8 cellular contexts compared by ENCODE assay signal in the genomic region with DNA sequence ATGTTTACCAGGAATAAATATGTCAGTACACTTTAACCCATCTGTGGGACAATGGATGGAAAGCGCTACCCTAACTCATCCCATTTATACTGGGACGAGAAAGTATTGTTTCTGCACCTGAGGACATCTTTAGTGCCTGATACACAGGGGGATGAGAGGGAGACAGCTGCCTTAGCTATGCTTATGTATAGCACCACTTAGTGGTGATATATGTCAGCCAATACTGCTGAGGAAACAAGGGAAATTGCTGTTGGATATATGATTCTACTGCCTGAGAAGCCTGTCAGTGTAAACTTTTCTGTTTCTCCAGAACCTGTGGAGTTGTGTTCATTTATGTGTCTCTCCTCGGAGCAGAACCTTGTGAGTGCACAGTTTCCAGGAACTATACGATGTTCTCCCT. TPM values are rescaled to one million over a fixed set of nuclear protein-coding genes. Genes with fewer than 3 reads are reported as not detected.
DNase-seq lines count a peak whose midpoint lies in the region; ATAC-seq and TF ChIP-seq lines count a peak whose summit lies in the region.

No MANE protein-coding gene starts in this region.

- no peak overlapping the region for H3K23ac ChIP-seq in IMR-90 (ENCODE audit: low read depth, low read length)

- H3K18ac ChIP-seq in IMR-90 (ENCODE audit: low read depth, low read length): no peak overlapping the region

- H3K27ac ChIP-seq in IMR-90 (ENCODE audit: insufficient read depth, low read length) (no peak overlapping the region), neural progenitor cell (no peak overlapping the region)
- no peak overlapping the region for H3K27ac ChIP-seq in CD8-positive, alpha-beta memory T cell (ENCODE audit: low read depth, low read length)

- H3K9ac ChIP-seq in IMR-90 (ENCODE audit: low read depth, low read length) (no peak overlapping the region), neural progenitor cell (no peak overlapping the region)

- intact Hi-C loops in IMR-90 (cut with micrococcal nuclease): no loop called here

- H3K4me1 ChIP-seq in IMR-90 (ENCODE audit: control insufficient read depth, insufficient read depth, low read length) (no peaks in the 10 kb centered on the region), neural progenitor cell (no peaks in the 10 kb centered on the region)
- peaks cover 9% of the 10 kb centered on the region for H3K4me1 ChIP-seq in CD8-positive, alpha-beta memory T cell (ENCODE audit: insufficient read depth, low read length)

- no peak overlapping the region for H3K4ac ChIP-seq in IMR-90 (ENCODE audit: low read depth, low read length)

- no peaks in the 10 kb centered on the region for H3K79me2 ChIP-seq in neural progenitor cell (ENCODE audit: low read depth)

- POLR2A ChIA-PET in IMR-90 (lab: Charles Lee; ENCODE audit: unreplicated experiment): no interaction called here
- POLR2A ChIA-PET in CD8-positive, alpha-beta memory T cell (lab: Charles Lee): no interaction called here

- CTCF ChIA-PET in IMR-90 (lab: Yijun Ruan, JAX): interaction anchor here (1.0 to 2.9 kb wide), 2 partner anchors 399 to 414 kb away, joined by 3 to 14 read pairs; no protein-coding TSS in a partner anchor
- CTCF ChIA-PET in CD8-positive, alpha-beta memory T cell (lab: Charles Lee): no interaction called here

- 67% methylated on average over 1 of the region's 4 CpGs; no CpG with 5 or more reads in 1 of the 2 experiments for WGBS in IMR-90 (ENCODE audit: extremely low coverage in 2 of 2, insufficient read length in 1 of 2), 2 experiments

- H3K36me3 Mint-ChIP-seq in neural progenitor cell: no peaks in the 10 kb centered on the region
- H3K36me3 Mint-ChIP-seq in CD8-positive, alpha-beta memory T cell: no peaks in the 10 kb centered on the region

- dilution Hi-C loops in IMR-90 (cut with HindIII; ENCODE audit: low sequenced_read_pairs, unreplicated experiment): no loop called here

- ATAC-seq in IMR-90 (ENCODE audit: low read depth): peak; percentile 72; the same call in 1 of the 2 replicates
- no peak for ATAC-seq in HG03159 (IDR thresholded peaks at IDR 0.05; ENCODE audit: unreplicated experiment)

- no peak overlapping the region for H2BK20ac ChIP-seq in IMR-90 (ENCODE audit: low read depth, low read length)

- no TSS peak for BruUV-seq in IMR-90 (replicated peaks; lab: Mats Ljungman, UMichigan)

- 0 out of 2 replicates have a peak, but pooled peaks have one; percentile 29 for TF ChIP-seq CTCF in IMR-90 (conservative IDR thresholded peaks at IDR 0.05; ENCODE audit: low read depth, low read length)
- peak; percentile 58 for TF ChIP-seq CTCF in neural progenitor cell (IDR thresholded peaks at IDR 0.05)

- H3K9me3 Mint-ChIP-seq in neural progenitor cell: no peaks in the 10 kb centered on the region
- no peaks in the 10 kb centered on the region for H3K9me3 Mint-ChIP-seq in CD8-positive, alpha-beta memory T cell

- no peak overlapping the region for H2BK120ac ChIP-seq in IMR-90 (ENCODE audit: low read depth, low read length)

- H4K5ac ChIP-seq in IMR-90 (ENCODE audit: low read depth, low read length): no peak overlapping the region

- H4K91ac ChIP-seq in IMR-90 (ENCODE audit: insufficient read depth, low read depth, low read length): no peak overlapping the region

- H3K4me3 Mint-ChIP-seq in neural progenitor cell: no peak overlapping the region
- H3K4me3 Mint-ChIP-seq in CD8-positive, alpha-beta memory T cell: peak overlapping the region in 1 of 7 donors; percentile 38

- H3F3A ChIP-seq in neural progenitor cell (ENCODE audit: low read depth): no peaks in the 10 kb centered on the region

- no peak overlapping the region for H3K56ac ChIP-seq in IMR-90 (ENCODE audit: extremely low read depth, insufficient read depth, low read length)

- in situ Hi-C loops in IMR-90 (cut with MboI; ENCODE audit: low sequenced_read_pairs): no loop called here

- no peaks in the 10 kb centered on the region for H3K79me1 ChIP-seq in IMR-90 (ENCODE audit: low read depth in 1 of 2, low read length in 2 of 2)

- H3K4me3 ChIP-seq in IMR-90 (ENCODE audit: insufficient read depth, low read depth, low read length) (no peak overlapping the region), neural progenitor cell (no peak overlapping the region)
- H3K4me3 ChIP-seq in CD8-positive, alpha-beta memory T cell (ENCODE audit: low read length): no peak overlapping the region

- no peak overlapping the region for H2AK5ac ChIP-seq in IMR-90 (ENCODE audit: low read depth, low read length)

- no peak overlapping the region for H3K14ac ChIP-seq in IMR-90 (replicated peaks; ENCODE audit: low read depth, low read length)

- no peak overlapping the region for H2BK15ac ChIP-seq in IMR-90 (ENCODE audit: low read depth, low read length)

- no peak overlapping the region for H3K4me2 ChIP-seq in IMR-90 (ENCODE audit: low read depth, low read length)
- no peak overlapping the region for H3K4me2 ChIP-seq in neural progenitor cell

- no peak overlapping the region for H2AFZ ChIP-seq in IMR-90 (replicated peaks; ENCODE audit: low read length, poor library complexity)
- no peak overlapping the region for H2AFZ ChIP-seq in neural progenitor cell (replicated peaks)

- no peak for TF ChIP-seq POLR2A in IMR-90 (IDR thresholded peaks at IDR 0.05; ENCODE audit: low read depth, low read length)

- H4K8ac ChIP-seq in IMR-90 (ENCODE audit: low read depth in 2 of 2, low read length in 2 of 2): no peak overlapping the region

- H4K20me1 ChIP-seq in IMR-90 (ENCODE audit: insufficient read depth, low read length) (no peaks in the 10 kb centered on the region), neural progenitor cell (ENCODE audit: low read depth) (no peaks in the 10 kb centered on the region)

- DNase-seq in SIG-M5 treated with dmso at 0.1 percent for 504 hours (lab: John Stamatoyannopoulos, UW; ENCODE audit: unreplicated experiment): peak; percentile 34
- no peak for DNase-seq in SIG-M5 (lab: John Stamatoyannopoulos, UW)
- DNase-seq in IMR-90: peak; percentile 21
- peak; percentile 28 for DNase-seq in amniotic epithelial cell (ENCODE audit: low read depth)
- DNase-seq in neural progenitor cell (ENCODE audit: low spot score): peak; percentile 53
- DNase-seq in CD8-positive, alpha-beta memory T cell: no peak
- DNase-seq in glomerular visceral epithelial cell (ENCODE audit: extremely low spot score): no peak

- no peak overlapping the region for H2AK9ac ChIP-seq in IMR-90 (replicated peaks; ENCODE audit: low read depth, low read length, poor library complexity)

- H3K4me1 Mint-ChIP-seq in neural progenitor cell: no peaks in the 10 kb centered on the region
- peaks cover 7 to 15% (median 10%) of the 10 kb centered on the region in 3 donors for H3K4me1 Mint-ChIP-seq in CD8-positive, alpha-beta memory T cell

- no peaks in the 10 kb centered on the region for H3K9me3 ChIP-seq in IMR-90 (ENCODE audit: control insufficient read depth, insufficient read depth, low read length)
- no peaks in the 10 kb centered on the region for H3K9me3 ChIP-seq in neural progenitor cell (ENCODE audit: low read depth)
- no peaks in the 10 kb centered on the region for H3K9me3 ChIP-seq in CD8-positive, alpha-beta memory T cell (ENCODE audit: low read length)

- H3K9me1 ChIP-seq in IMR-90 (ENCODE audit: insufficient read depth, low read length): no peaks in the 10 kb centered on the region

- no peak overlapping the region for H3K27ac Mint-ChIP-seq in neural progenitor cell
- no peak overlapping the region for H3K27ac Mint-ChIP-seq in CD8-positive, alpha-beta memory T cell

- no peak overlapping the region for H2BK5ac ChIP-seq in IMR-90 (ENCODE audit: low read depth, low read length, poor library complexity, severe bottlenecking)

- H3K36me3 ChIP-seq in IMR-90 (ENCODE audit: control insufficient read depth, insufficient read depth, low read length): no peaks in the 10 kb centered on the region
- H3K36me3 ChIP-seq in neural progenitor cell: no peaks in the 10 kb centered on the region
- no peaks in the 10 kb centered on the region for H3K36me3 ChIP-seq in CD8-positive, alpha-beta memory T cell (ENCODE audit: insufficient read depth, low read length)

- peaks cover 15% of the 10 kb centered on the region for H3K27me3 ChIP-seq in IMR-90 (ENCODE audit: control insufficient read depth, insufficient read depth, low read length)
- no peaks in the 10 kb centered on the region for H3K27me3 ChIP-seq in neural progenitor cell
- H3K27me3 ChIP-seq in CD8-positive, alpha-beta memory T cell (ENCODE audit: insufficient read depth, low read length, poor library complexity, severe bottlenecking): no peaks in the 10 kb centered on the region

- TF ChIP-seq RAD21 in IMR-90 (IDR thresholded peaks at IDR 0.05; ENCODE audit: low read length): no peak; the same call in 1 of the 2 replicates

- H3K27me3 Mint-ChIP-seq in neural progenitor cell (ENCODE audit: insufficient read depth, low read depth): peaks cover 4% of the 10 kb centered on the region
- peaks cover 0 to 18% of the 10 kb centered on the region in 2 donors for H3K27me3 Mint-ChIP-seq in CD8-positive, alpha-beta memory T cell

TF ChIP-seq in IMR-90, 13 proteins besides CTCF, POLR2A, EP300 and RAD21:
- peak; percentile 32; the same call in 1 of the 2 replicates for TF ChIP-seq SMC3 (IDR thresholded peaks at IDR 0.05; ENCODE audit: low read depth, low read length)
- TF ChIP-seq RFX5 (IDR thresholded peaks at IDR 0.05; ENCODE audit: low read depth, low read length): no peak
TF ChIP-seq in IMR-90: peak in this region for 1.

RNA-seq across cellular contexts. Expression of gene CEP295, which starts 13.3 kb away (rescaled TPM):
- total RNA-seq in IMR-90 (2012; rRNA removed) (26.1 and 26.3 TPM in 2 replicates), neural progenitor cell (ENCODE audit: low replicate concordance) (42.5 and 89.2 TPM in 2 replicates)
- polyA plus RNA-seq in IMR-90 (2012; rRNA removed): 4.4 and 5.7 TPM in 2 replicates
- 0.51 and 0.62 TPM in 2 replicates for polyA plus RNA-seq in IMR-90 (2012; cell fraction: cytosol; rRNA removed)
- polyA plus RNA-seq in IMR-90 (2012; cell fraction: nucleus; rRNA removed; ENCODE audit: low replicate concordance): 1.3 and 13.4 TPM in 2 replicates
- total RNA-seq in CD8-positive, alpha-beta memory T cell: 10 to 100 TPM; 20.4 to 23.8 TPM
- polyA plus RNA-seq in CD8-positive, alpha-beta memory T cell: 1.8 TPM

Comparison
In these comparisons a context has a peak if more than half of its experiments do, and no peak if none do; other contexts are left out.
1. DNase-seq: peak in SIG-M5 treated with dmso at 0.1 percent for 504 hours (single experiment), IMR-90 (single experiment), amniotic epithelial cell (single experiment) and neural progenitor cell (single experiment); none in SIG-M5 (single experiment), CD8-positive, alpha-beta memory T cell (0 of 5) and glomerular visceral epithelial cell (single experiment).